ENCODE assay signal across 8 cellular contexts in genomic region chr12:56189336-56189917, GRCh38. TPM values are rescaled to one million over a fixed set of nuclear protein-coding genes. Genes with fewer than 3 reads are reported as not detected.
DNase-seq lines count a peak whose midpoint lies in the region; ATAC-seq, FAIRE-seq and TF ChIP-seq lines count a peak whose summit lies in the region.

Gene SMARCC2, minus strand, starts transcription at chr12:56189483. Its CDS starts 22 bp downstream, at chr12:56189461.

- H3K4me3 ChIP-seq in AG10803 (ENCODE audit: low read length), result peak within 1 kb of the TSS; percentile 84
- peak within 1 kb of the TSS; percentile 76 to 94 (median 93) for H3K4me3 ChIP-seq in HepG2 (replicated peaks in 1 of 3; ENCODE audit: insufficient read depth in 1 of 3, low read depth in 2 of 3, low read length in 3 of 3)

- H3K79me2 ChIP-seq in HepG2 (ENCODE audit: insufficient read depth, low read length), result peaks cover 19% of the 10 kb centered on the region

- WGBS in HepG2 (ENCODE audit: low lambda C conversion rate), result under 1% methylated on average over 25 of the region's 71 CpGs

- H3K4me1 ChIP-seq in HepG2 (ENCODE audit: insufficient read depth, low read length), result peaks cover 34% of the 10 kb centered on the region

- peaks cover 2 to 15% of the 10 kb centered on the region in 2 experiments; a peak in 2 of 5 replicates for H3K36me3 ChIP-seq in HepG2 (replicated peaks in 1 of 2; ENCODE audit: control insufficient read depth in 1 of 2, insufficient read depth in 2 of 2, low read length in 2 of 2)

- peak; percentile 29 to 46; a peak in 2 of 4 replicates for TF ChIP-seq POLR2A in HepG2 (IDR thresholded peaks at IDR 0.05; ENCODE audit: insufficient read depth in 1 of 2, low read depth in 2 of 2, low read length in 2 of 2)

- no peaks in the 10 kb centered on the region for H3K9me3 ChIP-seq in HepG2 (ENCODE audit: low read length)

- H3K9ac ChIP-seq in HepG2 (ENCODE audit: insufficient read depth, low read depth, low read length), result peak within 1 kb of the TSS; percentile 76

- no peaks in the 10 kb centered on the region; a peak in 1 of 5 replicates for H3K27me3 ChIP-seq in HepG2 (ENCODE audit: control insufficient read depth in 1 of 2, insufficient read depth in 2 of 2, low read length in 2 of 2)

- no peak for FAIRE-seq in HepG2 (lab: Jason Lieb, UNC)

- CTCF ChIA-PET in HepG2 (lab: Yijun Ruan, JAX; ENCODE audit: low intra/inter-chr PET ratio, low total read pairs), result interaction anchor here (0.8 to 2.7 kb wide), 7 partner anchors 31 to 450 kb away, joined by 3 to 49 read pairs (median 3); partner anchors contain the start of genes ERBB3, ESYT1, MYL6 and MYL6B

- H3K4me2 ChIP-seq in HepG2 (ENCODE audit: low read depth, low read length), result peak within 1 kb of the TSS; percentile 86

- peak within 1 kb of the TSS; percentile 56 for H2AFZ ChIP-seq in HepG2 (ENCODE audit: low read length)

- TF ChIP-seq RAD21 in HepG2 (CRISPR knock-in tag; IDR thresholded peaks at IDR 0.05), result peak; percentile 62

- TF ChIP-seq EP300 in HepG2 (IDR thresholded peaks at IDR 0.05; ENCODE audit: low read depth in 2 of 2, low read length in 2 of 2), result no peak
- no peak for TF ChIP-seq EP300 in HepG2 (CRISPR knock-in tag; IDR thresholded peaks at IDR 0.05; ENCODE audit: borderline replicate concordance)

- intact Hi-C loops in HepG2 (cut with micrococcal nuclease; ENCODE audit: unreplicated experiment), result loop anchor here (1.0 to 2.0 kb wide), 2 partner anchors 63 to 70 kb away; no protein-coding TSS in a partner anchor

- TF ChIP-seq CTCF in AG10803 (conservative IDR thresholded peaks at IDR 0.05; ENCODE audit: low read length), result peak; percentile 53
- peak; percentile 81 for TF ChIP-seq CTCF in HepG2 (CRISPR knock-in tag; IDR thresholded peaks at IDR 0.05)

- DNase-seq in AG10803 (ENCODE audit: low read depth) (peak; percentile 82), NCI-H526 (lab: John Stamatoyannopoulos, UW) (peak; percentile 75 to 95), dermis blood vessel endothelial cell (peak; percentile 90), HepG2 (ENCODE audit: low spot score) (peak; percentile 73)
- peak; percentile 67 to 73 for DNase-seq in activated CD4-positive, alpha-beta T cell treated with anti-CD3 and anti-CD28 coated beads, Interleukin-2, amount 50 U/mL, for 24 hours (ENCODE audit: low read depth in 1 of 2, low spot score in 1 of 2)
- peak; percentile 79 to 86 for DNase-seq in stimulated activated CD4-positive, alpha-beta T cell treated with anti-CD3 and anti-CD28 coated beads, Interleukin-2, amount 100 ng/mL, for 48 hours

- H3K27ac ChIP-seq in HepG2 (ENCODE audit: extremely low read length, insufficient read depth, low read length), result peak within 1 kb of the TSS; percentile 74

- in situ Hi-C loops in HepG2 (cut with HindIII; ENCODE audit: extremely low pct_ligation_motif_present, low pct_unique_long_range_greater_than_20kb), result loop anchor here (5.0 kb wide), 1 partner anchor 62 kb away; the partner anchor contains the start of gene ESYT1

- ATAC-seq in GM19035 (IDR thresholded peaks at IDR 0.05; ENCODE audit: unreplicated experiment), result peak; percentile 81
- peak; percentile 87 for ATAC-seq in HG03432 (IDR thresholded peaks at IDR 0.05; ENCODE audit: unreplicated experiment)
- ATAC-seq in HepG2, result peak; percentile 86

- no TSS peak for BruUV-seq in HepG2 (replicated peaks; lab: Mats Ljungman, UMichigan)

- H4K20me1 ChIP-seq in HepG2 (ENCODE audit: insufficient read depth, low read length), result no peaks in the 10 kb centered on the region

- POLR2A ChIA-PET in HepG2 (lab: Yijun Ruan, JAX), result interaction anchor here (0.8 to 3.6 kb wide), 19 partner anchors 9 to 299 kb away, joined by 3 to 48 read pairs (median 6); partner anchors contain the start of genes CNPY2, ESYT1, GLS2 and MYL6

TF ChIP-seq in HepG2, 621 proteins besides CTCF, POLR2A, EP300 and RAD21 (continues in another document):
- TF ChIP-seq RFX5 (IDR thresholded peaks at IDR 0.05; ENCODE audit: low read depth, low read length), result no peak
- peak; percentile 49; the same call in 1 of the 2 replicates for TF ChIP-seq POGZ (CRISPR knock-in tag; IDR thresholded peaks at IDR 0.05)
- 0 out of 2 replicates have a peak, but pooled peaks have one; percentile 33 for TF ChIP-seq RFXAP (CRISPR knock-in tag; IDR thresholded peaks at IDR 0.05; ENCODE audit: borderline replicate concordance)
- no peak for TF ChIP-seq CEBPB (IDR thresholded peaks at IDR 0.05; ENCODE audit: borderline replicate concordance, low read depth, low read length)
- TF ChIP-seq ZZZ3 (CRISPR knock-in tag; IDR thresholded peaks at IDR 0.05; ENCODE audit: borderline replicate concordance), result no peak
- TF ChIP-seq ZKSCAN8 (CRISPR knock-in tag; IDR thresholded peaks at IDR 0.05; ENCODE audit: borderline replicate concordance), result 0 out of 2 replicates have a peak, but pooled peaks have one; percentile 14
- TF ChIP-seq RFX1 (IDR thresholded peaks at IDR 0.05), result no peak
- no peak for TF ChIP-seq SCMH1 (CRISPR knock-in tag; IDR thresholded peaks at IDR 0.05; ENCODE audit: borderline replicate concordance)
- no peak for TF ChIP-seq IKZF1 (IDR thresholded peaks at IDR 0.05)
- TF ChIP-seq ARNT (IDR thresholded peaks at IDR 0.05), result no peak
- TF ChIP-seq ZNF839 (CRISPR knock-in tag; IDR thresholded peaks at IDR 0.05; ENCODE audit: borderline replicate concordance), result no peak
- TF ChIP-seq MAFG (CRISPR knock-in tag; IDR thresholded peaks at IDR 0.05), result no peak
- no peak for TF ChIP-seq TP53 (CRISPR knock-in tag; conservative IDR thresholded peaks at IDR 0.05)
- no peak for TF ChIP-seq ZBTB46 (CRISPR knock-in tag; IDR thresholded peaks at IDR 0.05; ENCODE audit: borderline replicate concordance)
- no peak for TF ChIP-seq ARNTL (CRISPR knock-in tag; IDR thresholded peaks at IDR 0.05)
- TF ChIP-seq ZNF746 (CRISPR knock-in tag; IDR thresholded peaks at IDR 0.05), result peak; percentile 48; the same call in 1 of the 2 replicates
- TF ChIP-seq ZNF7 (CRISPR knock-in tag; IDR thresholded peaks at IDR 0.05), result no peak
- TF ChIP-seq KLF11 (CRISPR knock-in tag; IDR thresholded peaks at IDR 0.05), result no peak
- no peak for TF ChIP-seq ZFP36L1 (CRISPR knock-in tag; IDR thresholded peaks at IDR 0.05)
- TF ChIP-seq ZNF563 (CRISPR knock-in tag; IDR thresholded peaks at IDR 0.05), result peak; percentile 64; the same call in 1 of the 2 replicates
- TF ChIP-seq ZMYM3 (CRISPR knock-in tag; IDR thresholded peaks at IDR 0.05), result peak; percentile 59; the same call in 1 of the 2 replicates
- TF ChIP-seq PTBP1 (IDR thresholded peaks at IDR 0.05; ENCODE audit: low read depth, low read length, poor library complexity, severe bottlenecking), result no peak
- 0 out of 2 replicates have a peak, but pooled peaks have one; percentile 38 for TF ChIP-seq KDM5B (CRISPR knock-in tag; IDR thresholded peaks at IDR 0.05; ENCODE audit: borderline replicate concordance)
- TF ChIP-seq GPN1 (CRISPR knock-in tag; IDR thresholded peaks at IDR 0.05; ENCODE audit: borderline replicate concordance), result no peak
- TF ChIP-seq ZNF326 (CRISPR knock-in tag; IDR thresholded peaks at IDR 0.05; ENCODE audit: borderline replicate concordance), result no peak
- peak; percentile 40 for TF ChIP-seq ZFX (CRISPR knock-in tag; IDR thresholded peaks at IDR 0.05; ENCODE audit: low read depth)
- TF ChIP-seq ZNF496 (CRISPR knock-in tag; IDR thresholded peaks at IDR 0.05; ENCODE audit: insufficient replicate concordance), result no peak
- TF ChIP-seq ZNF232 (CRISPR knock-in tag; IDR thresholded peaks at IDR 0.05; ENCODE audit: borderline replicate concordance), result no peak
- no peak for TF ChIP-seq GFI1 (CRISPR knock-in tag; IDR thresholded peaks at IDR 0.05; ENCODE audit: borderline replicate concordance)
- TF ChIP-seq HNRNPL (IDR thresholded peaks at IDR 0.05; ENCODE audit: low read depth, low read length), result no peak

RNA-seq across cellular contexts. Expression of gene SMARCC2, which starts in this region (rescaled TPM):
- 47.5 and 51.2 TPM in 2 replicates for total RNA-seq in dermis blood vessel endothelial cell
- 13.1 and 21.3 TPM in 2 replicates for total RNA-seq in HepG2 (2016; rRNA removed; fragmentation: Illumina TruSeq; extraction: Trizol)
- 7.8 and 8.7 TPM in 2 replicates for total RNA-seq in HepG2 (2016; cell fraction: cytosol; rRNA removed; fragmentation: Illumina TruSeq; extraction: Trizol; ENCODE audit: low read depth)
- total RNA-seq in HepG2 (2016; cell fraction: insoluble cytoplasmic fraction; rRNA removed; fragmentation: Illumina TruSeq; extraction: Trizol), result 13.2 and 20.4 TPM in 2 replicates
- total RNA-seq in HepG2 (2016; cell fraction: membrane; rRNA removed; fragmentation: Illumina TruSeq; extraction: Trizol), result 6.4 and 7.1 TPM in 2 replicates
- 34.5 and 38.1 TPM in 2 replicates for total RNA-seq in HepG2 (2016; cell fraction: nucleus; rRNA removed; fragmentation: Illumina TruSeq; extraction: Trizol)
- polyA plus RNA-seq in HepG2 (2011; rRNA removed), result 21.0 and 24.1 TPM in 2 replicates
- polyA plus RNA-seq in HepG2 (2011; cell fraction: cytosol; rRNA removed), result 6.4 and 7.0 TPM in 2 replicates
- 89.5 and 95.6 TPM in 2 replicates for polyA plus RNA-seq in HepG2 (2011; cell fraction: nucleus; rRNA removed)
- 18.5 and 25.0 TPM in 2 replicates for polyA plus RNA-seq in HepG2 (2012)
- polyA plus RNA-seq in HepG2 (2016; cell fraction: cytosol; fragmentation: Illumina TruSeq; extraction: Trizol; ENCODE audit: low read depth), result 1.0 and 1.5 TPM in 2 replicates
- polyA plus RNA-seq in HepG2 (2016; cell fraction: insoluble cytoplasmic fraction; fragmentation: Illumina TruSeq; extraction: Trizol; ENCODE audit: low read depth), result 11.3 and 14.8 TPM in 2 replicates
- 3.5 and 3.7 TPM in 2 replicates for polyA plus RNA-seq in HepG2 (2016; cell fraction: membrane; fragmentation: Illumina TruSeq; extraction: Trizol; ENCODE audit: low read depth)
- polyA plus RNA-seq in HepG2 (2016; cell fraction: nucleus; fragmentation: Illumina TruSeq; extraction: Trizol; ENCODE audit: insufficient read depth, low read depth), result 65.5 and 70.0 TPM in 2 replicates
- polyA minus RNA-seq in HepG2 (2011; rRNA and poly(A)+ RNA removed; ENCODE audit: low replicate concordance), result 32.0 and 82.6 TPM in 2 replicates
- polyA minus RNA-seq in HepG2 (2011; cell fraction: cytosol; rRNA and poly(A)+ RNA removed), result 17.5 and 19.3 TPM in 2 replicates
- 62.1 and 93.5 TPM in 2 replicates for polyA minus RNA-seq in HepG2 (2011; cell fraction: nucleus; rRNA and poly(A)+ RNA removed)

Comparison
In these comparisons a context has a peak if more than half of its experiments do, and no peak if none do; other contexts are left out.
1. Peak in every context shown above with its lines: DNase-seq, ATAC-seq, H3K4me3 ChIP-seq and H3K27ac ChIP-seq.